Comparison of ENCODE assay signal across 8 cellular contexts in genomic region chr3:47782538-47783308, GRCh38. TPM values are rescaled to one million over a fixed set of nuclear protein-coding genes. Genes with fewer than 3 reads are reported as not detected.
DNase-seq lines count a peak whose midpoint lies in the region; ATAC-seq and TF ChIP-seq lines count a peak whose summit lies in the region.

No MANE protein-coding gene starts in this region.

- H3K27ac ChIP-seq in thoracic aorta, result peak overlapping the region; percentile 93

- H3K9me3 Mint-ChIP-seq in activated naive CD4-positive, alpha-beta T cell treated with anti-CD3 and anti-CD28 coated beads, Interleukin-2, amount 50 U/mL, for 24 hours, result no peaks in the 10 kb centered on the region
- H3K9me3 Mint-ChIP-seq in activated T-helper 1 cell treated with anti-CD3 and anti-CD28 coated beads, Interleukin-12 subunit alpha, Interleukin-12 subunit beta, Interleukin-2, Interleukin-4 antibody, amounts not matched to agents 30 ng/mL and 10 ng/mL and 1 ng/mL, durations not matched to agents 14 hours and 24 hours and 36 hours, result no peaks in the 10 kb centered on the region

- no peak for ATAC-seq in thoracic aorta (ENCODE audit: insufficient number of reproducible peaks, low FRiP score, low read depth)
- no peak for ATAC-seq in GM21786 (IDR thresholded peaks at IDR 0.05; ENCODE audit: unreplicated experiment)
- no peak for ATAC-seq in GM21528 (IDR thresholded peaks at IDR 0.05; ENCODE audit: low FRiP score, unreplicated experiment)

- H3K27me3 Mint-ChIP-seq in activated naive CD4-positive, alpha-beta T cell treated with anti-CD3 and anti-CD28 coated beads, Interleukin-2, amount 50 U/mL, for 24 hours, result no peaks in the 10 kb centered on the region
- H3K27me3 Mint-ChIP-seq in activated T-helper 1 cell treated with anti-CD3 and anti-CD28 coated beads, Interleukin-12 subunit alpha, Interleukin-12 subunit beta, Interleukin-2, Interleukin-4 antibody, amounts not matched to agents 30 ng/mL and 10 ng/mL and 1 ng/mL, durations not matched to agents 14 hours and 24 hours and 36 hours (ENCODE audit: insufficient read depth), result no peaks in the 10 kb centered on the region

- H3K27me3 ChIP-seq in kidney epithelial cell (ENCODE audit: control insufficient read depth, insufficient read depth, low read length), result no peaks in the 10 kb centered on the region
- H3K27me3 ChIP-seq in thoracic aorta (replicated peaks; ENCODE audit: insufficient read depth), result no peaks in the 10 kb centered on the region

- peaks cover 14 to 25% of the 10 kb centered on the region in 2 donors for H3K4me1 ChIP-seq in thoracic aorta (ENCODE audit: control insufficient read depth in 1 of 2, low read depth in 2 of 2)

- no peaks in the 10 kb centered on the region for H3K36me3 Mint-ChIP-seq in activated naive CD4-positive, alpha-beta T cell treated with anti-CD3 and anti-CD28 coated beads, Interleukin-2, amount 50 U/mL, for 24 hours
- H3K36me3 Mint-ChIP-seq in activated T-helper 1 cell treated with anti-CD3 and anti-CD28 coated beads, Interleukin-12 subunit alpha, Interleukin-12 subunit beta, Interleukin-2, Interleukin-4 antibody, amounts not matched to agents 30 ng/mL and 10 ng/mL and 1 ng/mL, durations not matched to agents 14 hours and 24 hours and 36 hours (ENCODE audit: low read depth), result peaks cover 7% of the 10 kb centered on the region

- no peak for TF ChIP-seq CTCF in kidney epithelial cell (IDR thresholded peaks at IDR 0.05; ENCODE audit: insufficient read depth, low read length, poor library complexity, severe bottlenecking)
- TF ChIP-seq CTCF in thoracic aorta (IDR thresholded peaks at IDR 0.05), result no peak

- intact Hi-C loops in activated T-helper 1 cell treated with anti-CD3 and anti-CD28 coated beads, Interleukin-12 subunit alpha, Interleukin-12 subunit beta, Interleukin-2, Interleukin-4 antibody, amounts not matched to agents 30 ng/mL and 10 ng/mL and 1 ng/mL, durations not matched to agents 14 hours and 24 hours and 36 hours (cut with micrococcal nuclease), result loop anchor here (1.0 to 10.0 kb wide), 12 partner anchors 21 to 1310 kb away; partner anchors contain the start of genes ATRIP, CCDC12, CCDC51 and CSPG5

- H3K4me3 ChIP-seq in kidney epithelial cell (ENCODE audit: low read depth, low read length) (peak overlapping the region; percentile 94), thoracic aorta (peak overlapping the region; percentile 84)

- H3K36me3 ChIP-seq in kidney epithelial cell (ENCODE audit: control insufficient read depth, insufficient read depth, low read length) (no peaks in the 10 kb centered on the region), thoracic aorta (no peaks in the 10 kb centered on the region)

- no peak for DNase-seq in activated naive CD4-positive, alpha-beta T cell treated with Interleukin-2 at 50 U/mL for 16 hours
- no peak for DNase-seq in activated T-helper 1 cell treated with anti-CD3 and anti-CD28 coated beads, Interleukin-12 subunit alpha, Interleukin-12 subunit beta, Interleukin-2, Interleukin-4 antibody, amounts not matched to agents 30 ng/mL and 10 ng/mL and 1 ng/mL, durations not matched to agents 14 hours and 24 hours and 36 hours (ENCODE audit: low spot score)
- DNase-seq in kidney epithelial cell (ENCODE audit: low read depth) (no peak), thoracic aorta (ENCODE audit: low spot score) (no peak), NCI-H2107 treated with DMSO at 0.1 percent for 48 hours (lab: John Stamatoyannopoulos, UW; ENCODE audit: unreplicated experiment) (no peak)

- peak overlapping the region; percentile 98 for H3K27ac Mint-ChIP-seq in activated naive CD4-positive, alpha-beta T cell treated with anti-CD3 and anti-CD28 coated beads, Interleukin-2, amount 50 U/mL, for 24 hours
- H3K27ac Mint-ChIP-seq in activated T-helper 1 cell treated with anti-CD3 and anti-CD28 coated beads, Interleukin-12 subunit alpha, Interleukin-12 subunit beta, Interleukin-2, Interleukin-4 antibody, amounts not matched to agents 30 ng/mL and 10 ng/mL and 1 ng/mL, durations not matched to agents 14 hours and 24 hours and 36 hours, result peak overlapping the region; percentile 98

- H3K4me1 Mint-ChIP-seq in activated naive CD4-positive, alpha-beta T cell treated with anti-CD3 and anti-CD28 coated beads, Interleukin-2, amount 50 U/mL, for 24 hours, result peaks cover 21% of the 10 kb centered on the region
- peaks cover 28% of the 10 kb centered on the region for H3K4me1 Mint-ChIP-seq in activated T-helper 1 cell treated with anti-CD3 and anti-CD28 coated beads, Interleukin-12 subunit alpha, Interleukin-12 subunit beta, Interleukin-2, Interleukin-4 antibody, amounts not matched to agents 30 ng/mL and 10 ng/mL and 1 ng/mL, durations not matched to agents 14 hours and 24 hours and 36 hours (ENCODE audit: low read depth)

- H3K9me3 ChIP-seq in thoracic aorta, result no peaks in the 10 kb centered on the region

- peak overlapping the region; percentile 95 for H3K4me3 Mint-ChIP-seq in activated naive CD4-positive, alpha-beta T cell treated with anti-CD3 and anti-CD28 coated beads, Interleukin-2, amount 50 U/mL, for 24 hours
- peak overlapping the region; percentile 85 for H3K4me3 Mint-ChIP-seq in activated T-helper 1 cell treated with anti-CD3 and anti-CD28 coated beads, Interleukin-12 subunit alpha, Interleukin-12 subunit beta, Interleukin-2, Interleukin-4 antibody, amounts not matched to agents 30 ng/mL and 10 ng/mL and 1 ng/mL, durations not matched to agents 14 hours and 24 hours and 36 hours

RNA-seq across cellular contexts. Expression of gene SMARCC1, which starts 1.0 kb away (rescaled TPM):
- 136 and 148 TPM in 2 replicates for total RNA-seq in activated T-helper 1 cell treated with anti-CD3 and anti-CD28 coated beads, Interleukin-12 subunit alpha, Interleukin-12 subunit beta, Interleukin-2, Interleukin-4 antibody, amounts not matched to agents 30 ng/mL and 10 ng/mL and 1 ng/mL, durations not matched to agents 14 hours and 24 hours and 36 hours
- total RNA-seq in kidney epithelial cell (92.1 and 94.0 TPM in 2 replicates), thoracic aorta (10 to 100 TPM; 37.2 to 38.7 TPM)

RNA-seq across cellular contexts. Expression of gene DHX30, which starts 20.2 kb away (rescaled TPM):
- 149 and 154 TPM in 2 replicates for total RNA-seq in activated T-helper 1 cell treated with anti-CD3 and anti-CD28 coated beads, Interleukin-12 subunit alpha, Interleukin-12 subunit beta, Interleukin-2, Interleukin-4 antibody, amounts not matched to agents 30 ng/mL and 10 ng/mL and 1 ng/mL, durations not matched to agents 14 hours and 24 hours and 36 hours
- 79.4 and 85.2 TPM in 2 replicates for total RNA-seq in kidney epithelial cell
- total RNA-seq in thoracic aorta, result 10 to 100 TPM; 60.2 to 68.4 TPM
